Comparison of ENCODE assay signal across 8 cellular contexts in genomic region chr7:112422842-112423496, GRCh38. TPM values are rescaled to one million over a fixed set of nuclear protein-coding genes. Genes with fewer than 3 reads are reported as not detected.
DNase-seq lines count a peak whose midpoint lies in the region; ATAC-seq and TF ChIP-seq lines count a peak whose summit lies in the region.

No MANE protein-coding gene starts in this region.

- no peak overlapping the region for H2AFZ ChIP-seq in H9 (ENCODE audit: low read length)
- no peak overlapping the region for H2AFZ ChIP-seq in hepatocyte

- H4K8ac ChIP-seq in H9 (replicated peaks; ENCODE audit: insufficient read length, low read depth, low read length) = no peak overlapping the region

- H4K5ac ChIP-seq in H9 (ENCODE audit: insufficient read length, low read depth, low read length) = no peak overlapping the region

- H3K4me1 Mint-ChIP-seq in H9 = peaks cover 47 to 58% of the 10 kb centered on the region in 2 experiments

- H3T11ph ChIP-seq in H9 (ENCODE audit: low read length) = no peak overlapping the region

- TF ChIP-seq CTCF in DOHH2 (IDR thresholded peaks at IDR 0.05; ENCODE audit: low read depth, low read length, poor library complexity, severe bottlenecking) = no peak
- no peak for TF ChIP-seq CTCF in H9 (conservative IDR thresholded peaks at IDR 0.05)
- no peak for TF ChIP-seq CTCF in ascending aorta (IDR thresholded peaks at IDR 0.05)
- TF ChIP-seq CTCF in hepatocyte (IDR thresholded peaks at IDR 0.05; ENCODE audit: poor library complexity) = no peak
- TF ChIP-seq CTCF in esophagus muscularis mucosa (IDR thresholded peaks at IDR 0.05) = no peak

- H3K4me2 ChIP-seq in DOHH2 (ENCODE audit: low read length) (peak overlapping the region; percentile 70), H9 (ENCODE audit: insufficient read depth, insufficient read length, low read length) (no peak overlapping the region), hepatocyte (no peak overlapping the region), skeletal muscle satellite cell (ENCODE audit: low read length) (peak overlapping the region; percentile 40)

- H2BK120ac ChIP-seq in H9 (ENCODE audit: low read depth, low read length, poor library complexity, severe bottlenecking) = no peak overlapping the region

- H3F3A ChIP-seq in DOHH2 (ENCODE audit: control insufficient read depth, insufficient read depth) = peaks cover 8% of the 10 kb centered on the region

- H3K14ac ChIP-seq in H9 (ENCODE audit: insufficient read depth, low read length) = no peak overlapping the region

- no peak overlapping the region for H3K56ac ChIP-seq in H9 (ENCODE audit: insufficient read length, low read depth, low read length)

- TF ChIP-seq POLR2A in esophagus muscularis mucosa (IDR thresholded peaks at IDR 0.05; ENCODE audit: low read depth) = no peak

- H3K36me3 Mint-ChIP-seq in H9 (ENCODE audit: insufficient read depth in 1 of 3, low read depth in 3 of 3) = peaks cover 3 to 7% (median 4%) of the 10 kb centered on the region in 3 experiments; a peak in 2 of 7 replicates

- no peaks in the 10 kb centered on the region for H3K79me1 ChIP-seq in H9 (ENCODE audit: insufficient read depth, low read depth, low read length, poor library complexity, severe bottlenecking)

- H2BK5ac ChIP-seq in H9 (ENCODE audit: insufficient read length, low read length) = no peak overlapping the region

- peak overlapping the region; percentile 31 to 95 (median 52); a peak in 6 of 7 replicates for H3K27ac Mint-ChIP-seq in H9

- no peak overlapping the region for H3K23ac ChIP-seq in H9 (ENCODE audit: insufficient read length, low read depth, low read length)

- H3K27ac ChIP-seq in DOHH2 (ENCODE audit: low read depth, low read length) (peak overlapping the region; percentile 62), H9 (ENCODE audit: insufficient read length, low read depth, low read length) (no peak overlapping the region), ascending aorta (peak overlapping the region; percentile 38 to 49), hepatocyte (peak overlapping the region; percentile 41), esophagus muscularis mucosa (replicated peaks in 1 of 4) (peak overlapping the region in 2 of 4 donors; percentile 0 to 18)

- whole genome bisulfite sequencing in H9 (ENCODE audit: extremely low coverage, insufficient read length, low lambda C conversion rate) = no CpG with 5 or more reads among the region's 6 CpGs
- WGBS in hepatocyte (ENCODE audit: low lambda C conversion rate, missing lambda C conversion rate) = 67% methylated on average over 6 of the region's 6 CpGs
- 62% methylated on average over 6 of the region's 6 CpGs for WGBS in esophagus muscularis mucosa

- H3K27me3 Mint-ChIP-seq in H9 (ENCODE audit: low read depth) = no peaks in the 10 kb centered on the region

- no peak overlapping the region for H2BK15ac ChIP-seq in H9 (ENCODE audit: low read depth, low read length)

- no peaks in the 10 kb centered on the region for H3K36me3 ChIP-seq in DOHH2 (ENCODE audit: control insufficient read depth, low read length)
- no peaks in the 10 kb centered on the region for H3K36me3 ChIP-seq in ascending aorta
- H3K36me3 ChIP-seq in hepatocyte (replicated peaks; ENCODE audit: insufficient read depth, low read depth) = no peaks in the 10 kb centered on the region
- no peaks in the 10 kb centered on the region for H3K36me3 ChIP-seq in skeletal muscle satellite cell (ENCODE audit: insufficient read depth, low read length)
- H3K36me3 ChIP-seq in esophagus muscularis mucosa = no peaks in the 10 kb centered on the region

- no peaks in the 10 kb centered on the region for H3K9me3 ChIP-seq in DOHH2 (ENCODE audit: control insufficient read depth, insufficient read depth, low read length)
- no peaks in the 10 kb centered on the region for H3K9me3 ChIP-seq in H9 (ENCODE audit: control insufficient read depth, low read depth, low read length)
- no peaks in the 10 kb centered on the region for H3K9me3 ChIP-seq in ascending aorta
- H3K9me3 ChIP-seq in hepatocyte (ENCODE audit: low read depth) = no peaks in the 10 kb centered on the region
- H3K9me3 ChIP-seq in skeletal muscle satellite cell (replicated peaks; ENCODE audit: low read length) = no peaks in the 10 kb centered on the region
- no peaks in the 10 kb centered on the region for H3K9me3 ChIP-seq in esophagus muscularis mucosa

- H3K4me1 ChIP-seq in DOHH2 (ENCODE audit: control insufficient read depth, low read length) (peaks cover 37% of the 10 kb centered on the region), H9 (ENCODE audit: insufficient read depth, low read length) (peaks cover 15% of the 10 kb centered on the region; the same call in 1 of the 2 replicates), ascending aorta (peaks cover 0 to 4% of the 10 kb centered on the region in 2 donors), hepatocyte (ENCODE audit: insufficient read depth) (peaks cover 6% of the 10 kb centered on the region), skeletal muscle satellite cell (ENCODE audit: control insufficient read depth, insufficient read depth, low read length) (peaks cover 22% of the 10 kb centered on the region), esophagus muscularis mucosa (peaks cover 14 to 29% (median 27%) of the 10 kb centered on the region in 4 donors)

- H4K20me1 ChIP-seq in DOHH2 (ENCODE audit: control insufficient read depth, insufficient read depth, low read depth, low read length) = no peaks in the 10 kb centered on the region
- no peaks in the 10 kb centered on the region for H4K20me1 ChIP-seq in H9 (ENCODE audit: control insufficient read depth, insufficient read depth, insufficient read length)
- no peaks in the 10 kb centered on the region for H4K20me1 ChIP-seq in hepatocyte (ENCODE audit: insufficient read depth, poor library complexity, severe bottlenecking)

- H3K9me2 ChIP-seq in DOHH2 (replicated peaks; ENCODE audit: control insufficient read depth, low read length) (no peaks in the 10 kb centered on the region), hepatocyte (replicated peaks; ENCODE audit: insufficient read depth) (no peaks in the 10 kb centered on the region)

- H3K4me3 ChIP-seq in DOHH2 (ENCODE audit: low read length) = peak overlapping the region; percentile 53
- H3K4me3 ChIP-seq in ascending aorta = no peak overlapping the region
- no peak overlapping the region for H3K4me3 ChIP-seq in hepatocyte
- H3K4me3 ChIP-seq in skeletal muscle satellite cell (ENCODE audit: low read length) = peak overlapping the region; percentile 12
- H3K4me3 ChIP-seq in esophagus muscularis mucosa = no peak overlapping the region

- H3K27me3 ChIP-seq in DOHH2 (ENCODE audit: control insufficient read depth, low read length) = no peaks in the 10 kb centered on the region
- no peaks in the 10 kb centered on the region for H3K27me3 ChIP-seq in H9 (ENCODE audit: insufficient read depth, low read length)
- no peaks in the 10 kb centered on the region for H3K27me3 ChIP-seq in ascending aorta
- H3K27me3 ChIP-seq in hepatocyte = no peaks in the 10 kb centered on the region
- H3K27me3 ChIP-seq in skeletal muscle satellite cell (ENCODE audit: control insufficient read depth, insufficient read depth, low read length) = no peaks in the 10 kb centered on the region
- no peaks in the 10 kb centered on the region for H3K27me3 ChIP-seq in esophagus muscularis mucosa

- DNase-seq in H9 (peak; percentile 83), NCI-H460 (ENCODE audit: extremely low read depth, low read depth) (peak; percentile 89), ascending aorta (ENCODE audit: low spot score in 2 of 2) (peak; percentile 40 to 84), hepatocyte (ENCODE audit: low spot score) (peak; percentile 83), esophagus muscularis mucosa (ENCODE audit: extremely low spot score) (no peak)

- H3K79me2 ChIP-seq in DOHH2 (ENCODE audit: control insufficient read depth, low read length) (no peaks in the 10 kb centered on the region), H9 (ENCODE audit: insufficient read depth, low read length) (no peaks in the 10 kb centered on the region), hepatocyte (no peaks in the 10 kb centered on the region)

- no peak overlapping the region for H2AK5ac ChIP-seq in H9 (ENCODE audit: insufficient read length, low read length)

- H3K9ac ChIP-seq in H9 (ENCODE audit: extremely low read depth, insufficient read length, low read length) (no peak overlapping the region), skeletal muscle satellite cell (ENCODE audit: low read depth, low read length) (peak overlapping the region; percentile 29)

- intact Hi-C loops in ascending aorta (cut with DNase I) = no loop called here
- intact Hi-C loops in esophagus muscularis mucosa (cut with DNase I) = no loop called here

- H3K18ac ChIP-seq in H9 (ENCODE audit: insufficient read length, low read depth, low read length) = no peak overlapping the region

- no peak for ATAC-seq in HG02970 (IDR thresholded peaks at IDR 0.05; ENCODE audit: low FRiP score, unreplicated experiment)

- no peak overlapping the region for H4K91ac ChIP-seq in H9 (ENCODE audit: insufficient read length, low read depth, low read length)

- no peak for TF ChIP-seq EP300 in esophagus muscularis mucosa (IDR thresholded peaks at IDR 0.05)

- H3K9me3 Mint-ChIP-seq in H9 = peaks cover 4 to 6% of the 10 kb centered on the region in 2 experiments; a peak in 3 of 5 replicates

- no peaks in the 10 kb centered on the region for H3K23me2 ChIP-seq in H9 (ENCODE audit: insufficient read length, low read depth, low read length, poor library complexity, severe bottlenecking)

- no peak overlapping the region for H2BK20ac ChIP-seq in H9 (ENCODE audit: low read depth, low read length, poor library complexity, severe bottlenecking)

- no peak overlapping the region; a peak in 1 of 5 replicates for H3K4me3 Mint-ChIP-seq in H9

- no peak overlapping the region for H3K4ac ChIP-seq in H9 (ENCODE audit: low read depth, low read length)

- no peak overlapping the region for H2BK12ac ChIP-seq in H9 (ENCODE audit: insufficient read length, low read depth, low read length)

RNA-seq across cellular contexts. Expression of gene IFRD1, which starts 27.3 kb away (rescaled TPM):
- total RNA-seq in H9 (2021) = 60.6 and 67.8 TPM in 2 replicates
- total RNA-seq in NCI-H460 (2014; rRNA removed; shearing (Covaris generic)) = 265 and 277 TPM in 2 replicates
- 204 and 277 TPM in 2 replicates for polyA plus RNA-seq in NCI-H460 (2014; cell fraction: nucleus; rRNA removed)
- total RNA-seq in ascending aorta = 35.1 TPM
- 83.7 and 114 TPM in 2 replicates for total RNA-seq in hepatocyte
- polyA plus RNA-seq in hepatocyte = 69.9 and 76.3 TPM in 2 replicates
- 33.0 and 45.9 TPM in 2 replicates for total RNA-seq in skeletal muscle satellite cell (2012; rRNA removed)
- total RNA-seq in esophagus muscularis mucosa = 10 to 100 TPM; 36.9 to 51.5 (median 48.0) TPM

RNA-seq across cellular contexts. Expression of gene LSMEM1, which starts 57.8 kb away (rescaled TPM):
- total RNA-seq in H9 (2021) (0.46 and 1.0 TPM in 2 replicates), ascending aorta (not detected), hepatocyte (1.3 and 1.9 TPM in 2 replicates), esophagus muscularis mucosa (1 to 10 TPM in 1 of 4 donors, under 1 TPM in 3; 0.75 to 2.1 (median 0.91) TPM)
- 0.87 and 2.5 TPM in 2 replicates for total RNA-seq in NCI-H460 (2014; rRNA removed; shearing (Covaris generic))
- 2.6 and 5.5 TPM in 2 replicates for polyA plus RNA-seq in NCI-H460 (2014; cell fraction: nucleus; rRNA removed)
- 1.1 and 1.4 TPM in 2 replicates for polyA plus RNA-seq in hepatocyte
- under 0.01 and 0.76 TPM in 2 replicates for total RNA-seq in skeletal muscle satellite cell (2012; rRNA removed)

Comparison
In these comparisons a context has a peak if more than half of its experiments do, and no peak if none do; other contexts are left out.
1. H3K4me2 ChIP-seq: peak in DOHH2 (single experiment) and skeletal muscle satellite cell (single experiment); none in H9 (single experiment) and hepatocyte (single experiment).
2. H3K4me3 ChIP-seq: peak in DOHH2 (single experiment) and skeletal muscle satellite cell (single experiment); none in ascending aorta (0 of 2), hepatocyte (single experiment) and esophagus muscularis mucosa (0 of 4).